ENCODE assay signal across 30 cellular contexts in genomic region chr16:77468831-77469230, GRCh38. TPM values are rescaled to one million over a fixed set of nuclear protein-coding genes. Genes with fewer than 3 reads are reported as not detected.
"Had no signal": no experiment of that assay in that cellular context is flagged by ENCODE, and none has a peak within 500 bp of the region (broad histone marks: within the 10 kb centered on the region; RNA-seq: fewer than 3 reads in every experiment).

No MANE protein-coding gene starts in this region.

- H3K4me3 ChIP-seq: body of pancreas, cardiac muscle cell, esophagus squamous epithelium, gastrocnemius medialis, left ventricle myocardium inferior, ovary, prostate gland, right atrium auricular region, thyroid gland, upper lobe of right lung had no signal

- H3K36me3 ChIP-seq: cardiac muscle cell, esophagus squamous epithelium, gastrocnemius medialis, left ventricle myocardium inferior, neutrophil, ovary, prostate gland, right atrium auricular region, thyroid gland, upper lobe of right lung had no signal

- ATAC-seq: activated CD8-positive, alpha-beta memory T cell treated with anti-CD3 and anti-CD28 coated beads, Interleukin-2, amount 10 ng/mL, durations not matched to agents 7 days and 5 days; activated CD8-positive, alpha-beta T cell treated with anti-CD3 and anti-CD28 coated beads for 36 hours; activated naive CD8-positive, alpha-beta T cell treated with anti-CD3 and anti-CD28 coated beads, Interleukin-2, amount 50 U/mL, for 24 hours; body of pancreas; effector memory CD8-positive, alpha-beta T cell; gastrocnemius medialis; natural killer cell; upper lobe of right lung had no signal

- H3K9me3 ChIP-seq: body of pancreas, esophagus squamous epithelium, gastrocnemius medialis, left ventricle myocardium inferior, neutrophil, ovary, prostate gland, right atrium auricular region, thyroid gland, upper lobe of right lung had no signal

- H3K27ac Mint-ChIP-seq: activated CD4-positive, alpha-beta T cell treated with anti-CD3 and anti-CD28 coated beads, Interleukin-2, amount 10 ng/mL, durations not matched to agents 7 days and 5 days; activated CD8-positive, alpha-beta memory T cell treated with anti-CD3 and anti-CD28 coated beads, Interleukin-2, amount 10 ng/mL, durations not matched to agents 7 days and 5 days; activated CD8-positive, alpha-beta T cell treated with anti-CD3 and anti-CD28 coated beads for 36 hours; activated naive CD8-positive, alpha-beta T cell treated with anti-CD3 and anti-CD28 coated beads, Interleukin-2, amount 50 U/mL, for 24 hours; activated T-helper 1 cell treated with anti-CD3 and anti-CD28 coated beads, Interleukin-12 subunit alpha, Interleukin-12 subunit beta, Interleukin-2, Interleukin-4 antibody, amounts not matched to agents 30 ng/mL and 10 ng/mL and 1 ng/mL, durations not matched to agents 14 hours and 24 hours and 36 hours; dendritic cell treated with granulocyte-macrophage colony-stimulating factor and Interleukin-4, amounts not matched to agents 40 ng/mL and 50 ng/mL, for 4 days; effector memory CD8-positive, alpha-beta T cell; natural killer cell had no signal

- H3K27ac ChIP-seq: body of pancreas, cardiac muscle cell, esophagus squamous epithelium, gastrocnemius medialis, left ventricle myocardium inferior, neutrophil, ovary, prostate gland, right atrium auricular region, thyroid gland, upper lobe of right lung, VCaP had no signal

- DNase-seq: activated CD4-positive, alpha-beta T cell treated with anti-CD3 and anti-CD28 coated beads, Interleukin-2, amount 10 ng/mL, durations not matched to agents 7 days and 5 days; activated CD4-positive, CD25-positive, alpha-beta regulatory T cell treated with anti-CD3 and anti-CD28 coated beads, Interleukin-2, amount 50 U/mL, for 72 hours; activated CD8-positive, alpha-beta memory T cell treated with anti-CD3 and anti-CD28 coated beads, Interleukin-2, amount 10 ng/mL, durations not matched to agents 7 days and 5 days; activated CD8-positive, alpha-beta T cell treated with anti-CD3 and anti-CD28 coated beads for 36 hours; activated gamma-delta T cell; activated naive CD4-positive, alpha-beta T cell treated with anti-CD3 and anti-CD28 coated beads, Interleukin-2, amount 50 U/mL, for 16 hours; activated naive CD8-positive, alpha-beta T cell treated with anti-CD3 and anti-CD28 coated beads, Interleukin-2, amount 50 U/mL, for 24 hours; activated T-cell treated with anti-CD3 and anti-CD28 coated beads for 4 hours; body of pancreas; effector memory CD8-positive, alpha-beta T cell; esophagus squamous epithelium; head of caudate nucleus; hypothalamus; left ventricle myocardium inferior; midbrain; natural killer cell; ovary; stimulated activated CD4-positive, alpha-beta T cell treated with anti-CD3 and anti-CD28 coated beads, Interleukin-4, amount 100 ng/mL, for 24 hours; stimulated activated naive CD4-positive, alpha-beta T cell treated with Interleukin-2 at 50 U/mL for 16 hours; thyroid gland; upper lobe of right lung had no signal

- H3K4me1 Mint-ChIP-seq: activated CD4-positive, alpha-beta T cell treated with anti-CD3 and anti-CD28 coated beads, Interleukin-2, amount 10 ng/mL, durations not matched to agents 7 days and 5 days; activated CD8-positive, alpha-beta memory T cell treated with anti-CD3 and anti-CD28 coated beads, Interleukin-2, amount 10 ng/mL, durations not matched to agents 7 days and 5 days; activated naive CD8-positive, alpha-beta T cell treated with anti-CD3 and anti-CD28 coated beads, Interleukin-2, amount 50 U/mL, for 24 hours; natural killer cell had no signal

- H3K9me3 Mint-ChIP-seq: activated CD4-positive, alpha-beta T cell treated with anti-CD3 and anti-CD28 coated beads, Interleukin-2, amount 10 ng/mL, durations not matched to agents 7 days and 5 days; activated CD8-positive, alpha-beta T cell treated with anti-CD3 and anti-CD28 coated beads for 36 hours; activated naive CD8-positive, alpha-beta T cell treated with anti-CD3 and anti-CD28 coated beads, Interleukin-2, amount 50 U/mL, for 24 hours; activated T-helper 1 cell treated with anti-CD3 and anti-CD28 coated beads, Interleukin-12 subunit alpha, Interleukin-12 subunit beta, Interleukin-2, Interleukin-4 antibody, amounts not matched to agents 30 ng/mL and 10 ng/mL and 1 ng/mL, durations not matched to agents 14 hours and 24 hours and 36 hours; dendritic cell treated with granulocyte-macrophage colony-stimulating factor and Interleukin-4, amounts not matched to agents 40 ng/mL and 50 ng/mL, for 4 days; effector memory CD8-positive, alpha-beta T cell; natural killer cell had no signal

- H3K27me3 Mint-ChIP-seq: activated CD4-positive, alpha-beta T cell treated with anti-CD3 and anti-CD28 coated beads, Interleukin-2, amount 10 ng/mL, durations not matched to agents 7 days and 5 days; activated CD8-positive, alpha-beta memory T cell treated with anti-CD3 and anti-CD28 coated beads, Interleukin-2, amount 10 ng/mL, durations not matched to agents 7 days and 5 days had no signal

- H3K36me3 Mint-ChIP-seq: activated CD8-positive, alpha-beta memory T cell treated with anti-CD3 and anti-CD28 coated beads, Interleukin-2, amount 10 ng/mL, durations not matched to agents 7 days and 5 days; natural killer cell had no signal

- H3K4me3 Mint-ChIP-seq: activated CD4-positive, alpha-beta T cell treated with anti-CD3 and anti-CD28 coated beads, Interleukin-2, amount 10 ng/mL, durations not matched to agents 7 days and 5 days; activated CD8-positive, alpha-beta memory T cell treated with anti-CD3 and anti-CD28 coated beads, Interleukin-2, amount 10 ng/mL, durations not matched to agents 7 days and 5 days; activated CD8-positive, alpha-beta T cell treated with anti-CD3 and anti-CD28 coated beads for 36 hours; activated naive CD8-positive, alpha-beta T cell treated with anti-CD3 and anti-CD28 coated beads, Interleukin-2, amount 50 U/mL, for 24 hours; activated T-helper 1 cell treated with anti-CD3 and anti-CD28 coated beads, Interleukin-12 subunit alpha, Interleukin-12 subunit beta, Interleukin-2, Interleukin-4 antibody, amounts not matched to agents 30 ng/mL and 10 ng/mL and 1 ng/mL, durations not matched to agents 14 hours and 24 hours and 36 hours; dendritic cell treated with granulocyte-macrophage colony-stimulating factor and Interleukin-4, amounts not matched to agents 40 ng/mL and 50 ng/mL, for 4 days; effector memory CD8-positive, alpha-beta T cell; natural killer cell had no signal

- H3K4me1 ChIP-seq: body of pancreas, gastrocnemius medialis, prostate gland, right atrium auricular region, upper lobe of right lung had no signal

- H3K27me3 ChIP-seq: body of pancreas, gastrocnemius medialis, neutrophil, ovary, right atrium auricular region, thyroid gland, upper lobe of right lung had no signal

RNA-seq across cellular contexts. Expression of gene ADAMTS18, which starts 34.0 kb away (rescaled TPM):
- total RNA-seq: activated CD4-positive, alpha-beta T cell treated with anti-CD3 and anti-CD28 coated beads, Interleukin-2, amount 10 ng/mL, durations not matched to agents 7 days and 5 days; activated CD8-positive, alpha-beta memory T cell treated with anti-CD3 and anti-CD28 coated beads, Interleukin-2, amount 10 ng/mL, durations not matched to agents 7 days and 5 days; activated CD8-positive, alpha-beta T cell treated with anti-CD3 and anti-CD28 coated beads for 36 hours; esophagus squamous epithelium; left ventricle myocardium inferior; natural killer cell; right atrium auricular region; T-helper 2 cell treated with Interferon-gamma antibody and Interleukin-4, amounts not matched to agents 100 ng/mL and 5 ng/mL, for 36 hours had no signal
